In the genomic region with DNA sequence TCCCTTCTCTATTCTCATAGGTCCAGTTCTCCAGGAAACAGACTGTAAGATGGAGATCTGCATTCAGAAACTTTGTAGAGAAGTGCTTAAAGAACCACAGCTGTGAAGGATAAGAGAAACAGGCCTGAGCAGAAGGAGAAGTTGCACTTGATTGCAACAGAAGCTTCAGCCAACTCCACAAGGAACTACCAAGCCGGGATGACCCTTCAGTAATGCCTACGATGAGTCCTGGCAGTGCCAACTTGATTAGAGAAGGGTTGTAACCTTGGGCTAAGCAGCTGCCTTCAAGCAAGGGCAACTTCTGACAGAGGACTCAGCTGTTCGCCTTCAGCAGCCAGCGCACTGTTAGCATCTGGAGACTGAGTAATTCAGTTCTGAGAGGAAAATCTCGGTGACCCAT, we compare ENCODE assay signal across 25 cellular contexts.
"Had no signal": no experiment of that assay in that cellular context is flagged by ENCODE, and none has a peak within 500 bp of the region (broad histone marks: within the 10 kb centered on the region; RNA-seq: fewer than 3 reads in every experiment).

No MANE protein-coding gene starts in this region.

- DNase-seq: activated CD4-positive, alpha-beta T cell treated with anti-CD3 and anti-CD28 coated beads for 36 hours; activated CD4-positive, CD25-positive, alpha-beta regulatory T cell; activated effector memory CD4-positive, alpha-beta T cell treated with Interleukin-2 at 50 U/mL for 16 hours; activated naive CD4-positive, alpha-beta T cell treated with Interleukin-2 at 50 U/mL for 16 hours; activated T-cell treated with anti-CD3 and anti-CD28 coated beads for 4 hours; anterior cingulate cortex; body of pancreas; cerebellar nuclear complex; dorsolateral prefrontal cortex; effector memory CD4-positive, alpha-beta T cell; islet precursor cell; mammary epithelial cell; stimulated activated CD4-positive, alpha-beta T cell treated with anti-CD3 and anti-CD28 coated beads, Interleukin-1b, Interleukin-23, amount 100 ng/mL, for 48 hours; stimulated activated CD4-positive, alpha-beta T cell treated with anti-CD3 and anti-CD28 coated beads, Interleukin-4, amount 100 ng/mL, for 4 hours; stimulated activated CD8-positive, alpha-beta memory T cell treated with anti-CD3 and anti-CD28 coated beads, Interleukin-4, amount 100 ng/mL, for 48 hours; stimulated activated naive CD8-positive, alpha-beta T cell treated with anti-CD3 and anti-CD28 coated beads, Interleukin-15, amount 100 ng/mL, for 72 hours; substantia nigra; thyroid gland; upper lobe of left lung had no signal

- H3K36me3 ChIP-seq: cardiac muscle cell, right atrium auricular region, thyroid gland, upper lobe of left lung had no signal

- H3K27ac ChIP-seq: body of pancreas, cardiac muscle cell, coronary artery, dorsolateral prefrontal cortex, right atrium auricular region, thyroid gland, upper lobe of left lung had no signal

- H3K4me1 ChIP-seq: body of pancreas, right atrium auricular region, thyroid gland, upper lobe of left lung had no signal

- H3K4me3 ChIP-seq: body of pancreas, cardiac muscle cell, coronary artery, dorsolateral prefrontal cortex, right atrium auricular region, smooth muscle cell, thyroid gland, upper lobe of left lung had no signal

- H3K27me3 ChIP-seq: body of pancreas, cardiac muscle cell, right atrium auricular region, thyroid gland, upper lobe of left lung had no signal

- FAIRE-seq: frontal cortex had no signal

- ATAC-seq: activated CD4-positive, alpha-beta T cell treated with anti-CD3 and anti-CD28 coated beads for 36 hours; body of pancreas; stimulated activated memory B cell treated with anti-CD40 and anti-IgM and Interleukin-4, amounts not matched to agents 10 μg/mL and 1 μg/mL and 100 μg/mL, for 72 hours; stimulated activated naive CD8-positive, alpha-beta T cell treated with anti-CD3 and anti-CD28 coated beads, Interleukin-15, amount 100 ng/mL, for 72 hours had no signal

- H3K9me3 ChIP-seq: body of pancreas, right atrium auricular region, thyroid gland had no signal
